In the genomic region with DNA sequence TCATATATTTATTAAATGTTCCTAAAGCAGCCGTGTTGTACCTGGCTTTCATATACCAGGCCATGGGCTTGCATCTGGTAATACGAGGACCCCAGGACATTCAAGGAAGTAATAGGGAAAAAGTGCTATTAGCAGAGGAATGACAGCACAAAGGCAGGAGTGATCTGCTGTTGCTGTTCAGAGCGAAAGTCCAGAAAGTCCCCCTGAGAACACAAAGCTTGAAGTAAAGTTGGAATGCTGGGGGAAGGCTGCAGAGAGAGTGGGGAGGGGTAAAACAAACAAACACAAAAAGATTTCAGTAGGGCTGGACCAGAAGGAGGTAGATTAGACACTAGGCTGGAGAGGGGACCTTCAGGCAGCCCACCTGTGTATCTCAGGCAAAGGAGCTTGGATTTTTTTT, we compare ENCODE assay signal across 35 cellular contexts.
"Had no signal": no experiment of that assay in that cellular context is flagged by ENCODE, and none has a peak within 500 bp of the region (broad histone marks: within the 10 kb centered on the region; RNA-seq: fewer than 3 reads in every experiment).

No MANE protein-coding gene starts in this region.

- H3K27ac ChIP-seq: adrenal gland, breast epithelium, coronary artery, dorsolateral prefrontal cortex, WERI-Rb-1 had no signal

- H3K4me1 ChIP-seq: adrenal gland, breast epithelium had no signal

- DNase-seq: activated B cell treated with CpG ODN at 0.5 μM for 24 hours; activated CD4-positive, alpha-beta T cell treated with anti-CD3 and anti-CD28 coated beads for 48 hours; activated CD4-positive, alpha-beta T cell treated with anti-CD3 and anti-CD28 coated beads, Interleukin-2, amount 50 U/mL, for 1 hour; activated CD4-positive, alpha-beta T cell treated with anti-CD3 and anti-CD28 coated beads, Interleukin-2, amount 50 U/mL, for 48 hours; activated CD8-positive, alpha-beta memory T cell treated with anti-CD3 and anti-CD28 coated beads, Interleukin-2, amount 10 ng/mL, durations not matched to agents 7 days and 5 days; activated CD8-positive, alpha-beta memory T cell treated with anti-CD3 and anti-CD28 coated beads, Interleukin-2, amount 50 U/mL, for 4 hours; activated CD8-positive, alpha-beta T cell treated with anti-CD3 and anti-CD28 coated beads for 36 hours; activated effector memory CD4-positive, alpha-beta T cell treated with anti-CD3 and anti-CD28 coated beads, Interleukin-2, amount 50 U/mL, for 16 hours; activated naive CD4-positive, alpha-beta T cell treated with anti-CD3 and anti-CD28 coated beads for 36 hours; activated naive CD8-positive, alpha-beta T cell treated with anti-CD3 and anti-CD28 coated beads for 36 hours; activated naive CD8-positive, alpha-beta T cell treated with anti-CD3 and anti-CD28 coated beads, Interleukin-2, amount 50 U/mL, for 24 hours; activated T-cell treated with anti-CD3 and anti-CD28 coated beads, Interleukin-2, amount 50 U/mL, for 1 hour; activated T-cell treated with anti-CD3 and anti-CD28 coated beads, Interleukin-2, amount 50 U/mL, for 48 hours; adrenal gland; amygdala; aorta; dorsolateral prefrontal cortex; effector memory CD4-positive, alpha-beta T cell; endodermal cell; foreskin fibroblast; T-helper 1 cell; T-helper 17 cell; T1000; WERI-Rb-1 had no signal

- H3K9me3 Mint-ChIP-seq: activated B cell treated with CpG ODN at 0.5 μM for 24 hours; activated CD8-positive, alpha-beta T cell treated with anti-CD3 and anti-CD28 coated beads for 36 hours; activated naive CD4-positive, alpha-beta T cell treated with anti-CD3 and anti-CD28 coated beads for 36 hours; activated naive CD4-positive, alpha-beta T cell treated with anti-CD3 and anti-CD28 coated beads, Interleukin-2, amount 50 U/mL, for 24 hours; activated naive CD8-positive, alpha-beta T cell treated with anti-CD3 and anti-CD28 coated beads for 36 hours; activated naive CD8-positive, alpha-beta T cell treated with anti-CD3 and anti-CD28 coated beads, Interleukin-2, amount 50 U/mL, for 24 hours; activated T-helper 1 cell treated with anti-CD3 and anti-CD28 coated beads, Interleukin-12 subunit alpha, Interleukin-12 subunit beta, Interleukin-2, Interleukin-4 antibody, amounts not matched to agents 30 ng/mL and 10 ng/mL and 1 ng/mL, durations not matched to agents 14 hours and 24 hours and 36 hours; activated T-helper 2 cell treated with anti-CD3 and anti-CD28 coated beads, Interferon-gamma antibody, Interleukin-2, Interleukin-4, amounts not matched to agents 10 μg/mL and 5 μg/mL and 100 μg/mL, durations not matched to agents 14 hours and 24 hours and 36 hours; brain; central memory CD8-positive, alpha-beta T cell; endodermal cell; T-helper 2 cell treated with Interferon-gamma antibody and Interleukin-4, amounts not matched to agents 5 μg/mL and 100 μg/mL, for 36 hours had no signal

- H3K27me3 ChIP-seq: adrenal gland, breast epithelium, dorsolateral prefrontal cortex had no signal

- H3K36me3 Mint-ChIP-seq: activated CD8-positive, alpha-beta memory T cell treated with anti-CD3 and anti-CD28 coated beads, Interleukin-2, amount 10 ng/mL, durations not matched to agents 7 days and 5 days; activated naive CD4-positive, alpha-beta T cell treated with anti-CD3 and anti-CD28 coated beads, Interleukin-2, amount 50 U/mL, for 24 hours; activated naive CD8-positive, alpha-beta T cell treated with anti-CD3 and anti-CD28 coated beads for 36 hours had no signal

- H3K4me3 Mint-ChIP-seq: activated B cell treated with CpG ODN at 0.5 μM for 24 hours; activated CD8-positive, alpha-beta memory T cell treated with anti-CD3 and anti-CD28 coated beads, Interleukin-2, amount 10 ng/mL, durations not matched to agents 7 days and 5 days; activated CD8-positive, alpha-beta T cell treated with anti-CD3 and anti-CD28 coated beads for 36 hours; activated naive CD4-positive, alpha-beta T cell treated with anti-CD3 and anti-CD28 coated beads for 36 hours; activated naive CD4-positive, alpha-beta T cell treated with anti-CD3 and anti-CD28 coated beads, Interleukin-2, amount 50 U/mL, for 24 hours; activated naive CD8-positive, alpha-beta T cell treated with anti-CD3 and anti-CD28 coated beads for 36 hours; activated naive CD8-positive, alpha-beta T cell treated with anti-CD3 and anti-CD28 coated beads, Interleukin-2, amount 50 U/mL, for 24 hours; activated T-helper 1 cell treated with anti-CD3 and anti-CD28 coated beads, Interleukin-12 subunit alpha, Interleukin-12 subunit beta, Interleukin-2, Interleukin-4 antibody, amounts not matched to agents 30 ng/mL and 10 ng/mL and 1 ng/mL, durations not matched to agents 14 hours and 24 hours and 36 hours; brain; central memory CD8-positive, alpha-beta T cell; dendritic cell treated with granulocyte-macrophage colony-stimulating factor and Interleukin-4, amounts not matched to agents 40 ng/mL and 50 ng/mL, for 4 days; endodermal cell; T-helper 17 cell; T-helper 2 cell treated with Interferon-gamma antibody and Interleukin-4, amounts not matched to agents 5 μg/mL and 100 μg/mL, for 36 hours had no signal

- H3K36me3 ChIP-seq: adrenal gland, breast epithelium, WERI-Rb-1 had no signal

- H3K9me3 ChIP-seq: adrenal gland, breast epithelium had no signal

- ATAC-seq: activated CD4-positive, CD25-positive, alpha-beta regulatory T cell treated with anti-CD3 and anti-CD28 coated beads, Interleukin-2, amount 50 U/mL, for 24 hours; activated CD8-positive, alpha-beta memory T cell treated with anti-CD3 and anti-CD28 coated beads, Interleukin-2, amount 10 ng/mL, durations not matched to agents 7 days and 5 days; activated CD8-positive, alpha-beta T cell treated with anti-CD3 and anti-CD28 coated beads for 36 hours; activated naive CD8-positive, alpha-beta T cell treated with anti-CD3 and anti-CD28 coated beads, Interleukin-2, amount 50 U/mL, for 24 hours; esophagus mucosa; T-helper 17 cell had no signal

- H3K27me3 Mint-ChIP-seq: activated B cell treated with CpG ODN at 0.5 μM for 24 hours; activated CD8-positive, alpha-beta memory T cell treated with anti-CD3 and anti-CD28 coated beads, Interleukin-2, amount 10 ng/mL, durations not matched to agents 7 days and 5 days; activated naive CD4-positive, alpha-beta T cell treated with anti-CD3 and anti-CD28 coated beads, Interleukin-2, amount 50 U/mL, for 24 hours; activated naive CD8-positive, alpha-beta T cell treated with anti-CD3 and anti-CD28 coated beads for 36 hours; brain; central memory CD8-positive, alpha-beta T cell; dendritic cell treated with granulocyte-macrophage colony-stimulating factor and Interleukin-4, amounts not matched to agents 40 ng/mL and 50 ng/mL, for 4 days; T-helper 17 cell had no signal

- H3K4me1 Mint-ChIP-seq: activated B cell treated with CpG ODN at 0.5 μM for 24 hours; activated naive CD4-positive, alpha-beta T cell treated with anti-CD3 and anti-CD28 coated beads, Interleukin-2, amount 50 U/mL, for 24 hours; activated naive CD8-positive, alpha-beta T cell treated with anti-CD3 and anti-CD28 coated beads for 36 hours; activated naive CD8-positive, alpha-beta T cell treated with anti-CD3 and anti-CD28 coated beads, Interleukin-2, amount 50 U/mL, for 24 hours had no signal

- H3K27ac Mint-ChIP-seq: activated B cell treated with CpG ODN at 0.5 μM for 24 hours; activated CD8-positive, alpha-beta memory T cell treated with anti-CD3 and anti-CD28 coated beads, Interleukin-2, amount 10 ng/mL, durations not matched to agents 7 days and 5 days; activated CD8-positive, alpha-beta T cell treated with anti-CD3 and anti-CD28 coated beads for 36 hours; activated naive CD4-positive, alpha-beta T cell treated with anti-CD3 and anti-CD28 coated beads for 36 hours; activated naive CD4-positive, alpha-beta T cell treated with anti-CD3 and anti-CD28 coated beads, Interleukin-2, amount 50 U/mL, for 24 hours; activated naive CD8-positive, alpha-beta T cell treated with anti-CD3 and anti-CD28 coated beads for 36 hours; activated naive CD8-positive, alpha-beta T cell treated with anti-CD3 and anti-CD28 coated beads, Interleukin-2, amount 50 U/mL, for 24 hours; activated T-helper 1 cell treated with anti-CD3 and anti-CD28 coated beads, Interleukin-12 subunit alpha, Interleukin-12 subunit beta, Interleukin-2, Interleukin-4 antibody, amounts not matched to agents 30 ng/mL and 10 ng/mL and 1 ng/mL, durations not matched to agents 14 hours and 24 hours and 36 hours; activated T-helper 2 cell treated with anti-CD3 and anti-CD28 coated beads, Interferon-gamma antibody, Interleukin-2, Interleukin-4, amounts not matched to agents 10 μg/mL and 5 μg/mL and 100 μg/mL, durations not matched to agents 14 hours and 24 hours and 36 hours; brain; dendritic cell treated with granulocyte-macrophage colony-stimulating factor and Interleukin-4, amounts not matched to agents 40 ng/mL and 50 ng/mL, for 4 days; endodermal cell; T-helper 17 cell; T-helper 2 cell treated with Interferon-gamma antibody and Interleukin-4, amounts not matched to agents 5 μg/mL and 100 μg/mL, for 36 hours had no signal

- H3K4me3 ChIP-seq: adrenal gland, breast epithelium, coronary artery, dorsolateral prefrontal cortex had no signal
